Comparison of ENCODE assay signal across 1 cellular context in genomic region chr1:169586395-169587255, GRCh38.
TF ChIP-seq lines count a peak whose summit lies in the region.

TSS of gene F5 (minus strand) at chr1:169586481. CDS start at chr1:169586386, 95 bp downstream.

TF ChIP-seq in HEK293, 187 proteins besides CTCF, POLR2A, EP300 and RAD21 (continued from another document):
- TF ChIP-seq ZNF518A (tag by site-specific recombination; conservative IDR thresholded peaks at IDR 0.05; ENCODE audit: low read depth) (no peak), ZBTB17 (tag by site-specific recombination; IDR thresholded peaks at IDR 0.05) (peak; percentile 76), TRIM28 (IDR thresholded peaks at IDR 0.05; ENCODE audit: borderline replicate concordance, low read length) (peak; percentile 23; the same call in 1 of the 2 replicates), ZNF670 (tag by site-specific recombination; IDR thresholded peaks at IDR 0.05; ENCODE audit: low read depth) (no peak), ZBTB49 (tag by site-specific recombination; IDR thresholded peaks at IDR 0.05; ENCODE audit: low read depth) (no peak), ZNF530 (tag by site-specific recombination; IDR thresholded peaks at IDR 0.05; ENCODE audit: low read depth) (no peak), ZFHX2 (tag by site-specific recombination; conservative IDR thresholded peaks at IDR 0.05) (peak; percentile 64), GLIS1 (tag by site-specific recombination; IDR thresholded peaks at IDR 0.05) (peak; percentile 28; the same call in 1 of the 2 replicates), ZNF623 (tag by site-specific recombination; IDR thresholded peaks at IDR 0.05) (no peak), ZNF555 (tag by site-specific recombination; conservative IDR thresholded peaks at IDR 0.05) (no peak), GLIS2 (tag by site-specific recombination; IDR thresholded peaks at IDR 0.05) (peak; percentile 67), ZNF2 (tag by site-specific recombination; IDR thresholded peaks at IDR 0.05) (no peak), ZNF341 (tag by site-specific recombination; IDR thresholded peaks at IDR 0.05; ENCODE audit: low read depth) (peak; percentile 97), EGR2 (tag by site-specific recombination; IDR thresholded peaks at IDR 0.05; ENCODE audit: low read depth) (peak; percentile 18; the same call in 1 of the 2 replicates), ZSCAN30 (tag by site-specific recombination; IDR thresholded peaks at IDR 0.05) (0 out of 2 replicates have a peak, but pooled peaks have one; percentile 22), KLF17 (tag by site-specific recombination; IDR thresholded peaks at IDR 0.05) (no peak), ZNF223 (tag by site-specific recombination; IDR thresholded peaks at IDR 0.05) (no peak), ZNF423 (tag by site-specific recombination; IDR thresholded peaks at IDR 0.05) (no peak), ZNF660 (tag by site-specific recombination; IDR thresholded peaks at IDR 0.05) (no peak)
- TF ChIP-seq, protein P1, sequence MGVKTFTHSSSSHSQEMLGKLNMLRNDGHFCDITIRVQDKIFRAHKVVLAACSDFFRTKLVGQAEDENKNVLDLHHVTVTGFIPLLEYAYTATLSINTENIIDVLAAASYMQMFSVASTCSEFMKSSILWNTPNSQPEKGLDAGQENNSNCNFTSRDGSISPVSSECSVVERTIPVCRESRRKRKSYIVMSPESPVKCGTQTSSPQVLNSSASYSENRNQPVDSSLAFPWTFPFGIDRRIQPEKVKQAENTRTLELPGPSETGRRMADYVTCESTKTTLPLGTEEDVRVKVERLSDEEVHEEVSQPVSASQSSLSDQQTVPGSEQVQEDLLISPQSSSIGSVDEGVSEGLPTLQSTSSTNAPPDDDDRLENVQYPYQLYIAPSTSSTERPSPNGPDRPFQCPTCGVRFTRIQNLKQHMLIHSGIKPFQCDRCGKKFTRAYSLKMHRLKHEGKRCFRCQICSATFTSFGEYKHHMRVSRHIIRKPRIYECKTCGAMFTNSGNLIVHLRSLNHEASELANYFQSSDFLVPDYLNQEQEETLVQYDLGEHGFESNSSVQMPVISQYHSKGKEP (tag by site-specific recombination; IDR thresholded peaks at IDR 0.05) = peak; percentile 11; the same call in 1 of the 2 replicates
- TF ChIP-seq, protein P2, sequence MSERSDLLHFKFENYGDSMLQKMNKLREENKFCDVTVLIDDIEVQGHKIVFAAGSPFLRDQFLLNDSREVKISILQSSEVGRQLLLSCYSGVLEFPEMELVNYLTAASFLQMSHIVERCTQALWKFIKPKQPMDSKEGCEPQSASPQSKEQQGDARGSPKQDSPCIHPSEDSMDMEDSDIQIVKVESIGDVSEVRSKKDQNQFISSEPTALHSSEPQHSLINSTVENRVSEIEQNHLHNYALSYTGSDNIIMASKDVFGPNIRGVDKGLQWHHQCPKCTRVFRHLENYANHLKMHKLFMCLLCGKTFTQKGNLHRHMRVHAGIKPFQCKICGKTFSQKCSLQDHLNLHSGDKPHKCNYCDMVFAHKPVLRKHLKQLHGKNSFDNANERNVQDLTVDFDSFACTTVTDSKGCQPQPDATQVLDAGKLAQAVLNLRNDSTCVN (tag by site-specific recombination; optimal IDR thresholded peaks at IDR 0.05) = no peak
